ENCODE assay signal across 8 cellular contexts in the genomic region with DNA sequence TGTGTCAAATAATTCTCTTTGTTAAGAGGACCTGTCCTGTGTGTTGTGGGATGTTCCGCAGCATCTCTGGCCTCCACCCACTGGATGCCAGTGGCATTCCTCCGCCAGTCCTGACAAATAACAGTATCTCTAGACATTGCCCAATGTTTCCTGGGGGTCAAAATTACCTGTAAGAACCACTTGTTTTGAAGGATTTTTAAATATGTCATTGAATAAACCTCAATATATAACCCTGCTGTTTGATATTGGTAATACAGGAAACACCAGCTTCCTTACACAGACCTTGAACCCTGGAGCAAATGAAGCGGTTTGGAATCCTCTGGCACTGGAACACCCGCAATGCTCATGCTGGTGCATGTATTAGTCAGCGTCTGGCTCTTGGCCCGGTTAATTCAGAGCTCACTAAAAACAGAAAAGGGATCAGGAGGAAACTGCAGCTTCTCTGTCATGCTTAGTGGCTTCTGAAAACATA.
DNase-seq lines count a peak whose midpoint lies in the region; ATAC-seq and TF ChIP-seq lines count a peak whose summit lies in the region.

No MANE protein-coding gene starts in this region.

- H3K4me1 ChIP-seq in lung (ENCODE audit: control insufficient read depth in 2 of 2, insufficient read depth in 2 of 2, low read length in 2 of 2), result peaks cover 5 to 12% of the 10 kb centered on the region in 2 donors

- H3K36me3 ChIP-seq in brain microvascular endothelial cell (replicated peaks), result no peaks in the 10 kb centered on the region
- H3K36me3 ChIP-seq in lung (ENCODE audit: control insufficient read depth in 2 of 2, insufficient read depth in 2 of 2, low read length in 2 of 2), result no peaks in the 10 kb centered on the region

- CTCF ChIA-PET in CD4-positive, alpha-beta T cell (lab: Charles Lee), result no interaction called here

- H3K9me3 ChIP-seq in CD4-positive, alpha-beta T cell (ENCODE audit: control insufficient read depth, low read length), result no peaks in the 10 kb centered on the region
- H3K9me3 ChIP-seq in lung (ENCODE audit: control insufficient read depth in 2 of 2, insufficient read depth in 1 of 2, low read length in 1 of 2), result peaks cover 0 to 10% of the 10 kb centered on the region in 2 donors

- peak in 2 of 10 experiments; percentile 7 to 14 for DNase-seq in CD4-positive, alpha-beta T cell
- DNase-seq in NCI-H1694 treated with DMSO at 0.1 percent for 48 hours (lab: John Stamatoyannopoulos, UW) (peak; percentile 27), brain microvascular endothelial cell (peak; percentile 85), lung (ENCODE audit: low spot score) (no peak), GM13976 (ENCODE audit: low spot score) (no peak), HuH-7.5 (ENCODE audit: low spot score) (no peak), DMS79 (lab: John Stamatoyannopoulos, UW) (no peak)

- peak overlapping the region; percentile 40 for H3K27ac Mint-ChIP-seq in CD4-positive, alpha-beta T cell

- WGBS in lung, 2 donors, result 19 to 46% methylated on average over 6 of the region's 6 CpGs

- H3K27me3 ChIP-seq in CD4-positive, alpha-beta T cell (ENCODE audit: control insufficient read depth, insufficient read depth, low read length), result no peaks in the 10 kb centered on the region
- H3K27me3 ChIP-seq in brain microvascular endothelial cell (replicated peaks) (no peaks in the 10 kb centered on the region), lung (ENCODE audit: control insufficient read depth, insufficient read depth) (no peaks in the 10 kb centered on the region)

- H3K27ac ChIP-seq in CD4-positive, alpha-beta T cell (ENCODE audit: low read depth, low read length), result no peak overlapping the region
- H3K27ac ChIP-seq in brain microvascular endothelial cell, result peak overlapping the region; percentile 27
- no peak overlapping the region for H3K27ac ChIP-seq in lung (ENCODE audit: low read depth in 1 of 2, low read length in 1 of 2)

- intact Hi-C loops in CD4-positive, alpha-beta T cell (cut with DNase I, micrococcal nuclease), result no loop called here

- peak overlapping the region; percentile 79 for H3K4me3 Mint-ChIP-seq in CD4-positive, alpha-beta T cell

- no peaks in the 10 kb centered on the region for H3K27me3 Mint-ChIP-seq in CD4-positive, alpha-beta T cell

- POLR2A ChIA-PET in CD4-positive, alpha-beta T cell (lab: Charles Lee), result interaction anchor here (1.2 kb wide), 1 partner anchor 36 kb away, joined by 4 read pairs; no protein-coding TSS in a partner anchor

- peaks cover 16% of the 10 kb centered on the region for H3K4me1 Mint-ChIP-seq in CD4-positive, alpha-beta T cell (ENCODE audit: low read depth)

- H3K9me3 Mint-ChIP-seq in CD4-positive, alpha-beta T cell, result no peaks in the 10 kb centered on the region

- no peak overlapping the region for H3K4me3 ChIP-seq in brain microvascular endothelial cell (ENCODE audit: low read depth, low read length)
- no peak overlapping the region for H3K4me3 ChIP-seq in lung

- peak; percentile 61 for ATAC-seq in CD4-positive, alpha-beta T cell (ENCODE audit: poor library complexity)
- ATAC-seq in lung (ENCODE audit: insufficient read depth, low FRiP score) (peak; percentile 75), GM21367 (IDR thresholded peaks at IDR 0.05; ENCODE audit: unreplicated experiment) (no peak)

- in situ Hi-C loops in brain microvascular endothelial cell (cut with HindIII; ENCODE audit: low pct_ligation_motif_present, low sequenced_read_pairs), result no loop called here
- in situ Hi-C loops in GM13976 (cut with MboI; ENCODE audit: low sequenced_read_pairs, unreplicated experiment), result no loop called here

- TF ChIP-seq CTCF in CD4-positive, alpha-beta T cell (IDR thresholded peaks at IDR 0.05), result no peak
- no peak for TF ChIP-seq CTCF in brain microvascular endothelial cell (IDR thresholded peaks at IDR 0.05; ENCODE audit: low read depth, low read length, missing control alignments)
- no peak for TF ChIP-seq CTCF in lung (IDR thresholded peaks at IDR 0.05; ENCODE audit: control extremely low read depth, extremely low read depth)
- TF ChIP-seq CTCF in GM13976 (IDR thresholded peaks at IDR 0.05; ENCODE audit: borderline replicate concordance, control extremely low read depth, extremely low read depth, insufficient read depth, missing control alignments), result no peak

- H3K36me3 Mint-ChIP-seq in CD4-positive, alpha-beta T cell (ENCODE audit: low read depth), result peaks cover 8% of the 10 kb centered on the region

Comparison
In these comparisons a context has a peak if more than half of its experiments do, and no peak if none do; other contexts are left out.
1. DNase-seq: peak in NCI-H1694 treated with DMSO at 0.1 percent for 48 hours (single experiment) and brain microvascular endothelial cell (single experiment); none in lung (single experiment), GM13976 (single experiment), HuH-7.5 (single experiment) and DMS79 (single experiment).